16 cellular contexts compared by ENCODE assay signal in genomic region chr9:90826326-90827020, GRCh38. TPM values are rescaled to one million over a fixed set of nuclear protein-coding genes. Genes with fewer than 3 reads are reported as not detected.
"Had no signal": no experiment of that assay in that cellular context is flagged by ENCODE, and none has a peak within 500 bp of the region (broad histone marks: within the 10 kb centered on the region; RNA-seq: fewer than 3 reads in every experiment).

No MANE protein-coding gene starts in this region.

- H3K9me3 Mint-ChIP-seq: activated T-helper 1 cell treated with anti-CD3 and anti-CD28 coated beads, Interleukin-12 subunit alpha, Interleukin-12 subunit beta, Interleukin-2, Interleukin-4 antibody, amounts not matched to agents 30 ng/mL and 10 ng/mL and 1 ng/mL, durations not matched to agents 14 hours and 24 hours and 36 hours; effector memory CD8-positive, alpha-beta T cell had no signal

- ATAC-seq: activated CD8-positive, alpha-beta T cell treated with anti-CD3 and anti-CD28 coated beads, Interleukin-2, amount 10 ng/mL, durations not matched to agents 7 days and 5 days; effector memory CD8-positive, alpha-beta T cell; stimulated activated naive CD8-positive, alpha-beta T cell treated with anti-CD3 and anti-CD28 coated beads, Interleukin-15, Interleukin-2, amounts not matched to agents 100 U/mL and 50 U/mL, for 24 hours had no signal

- H3K36me3 ChIP-seq: lower lobe of right lung, suprapubic skin had no signal

- DNase-seq: activated CD4-positive, alpha-beta T cell treated with anti-CD3 and anti-CD28 coated beads for 48 hours; activated CD8-positive, alpha-beta T cell treated with anti-CD3 and anti-CD28 coated beads, Interleukin-2, amount 10 ng/mL, durations not matched to agents 7 days and 5 days; dermis blood vessel endothelial cell; effector memory CD8-positive, alpha-beta T cell; foreskin melanocyte; lower lobe of right lung; midbrain; retina; stimulated activated CD4-positive, alpha-beta T cell treated with anti-CD3 and anti-CD28 coated beads, Interleukin-4, amount 100 ng/mL, for 24 hours; stimulated activated naive CD8-positive, alpha-beta T cell treated with anti-CD3 and anti-CD28 coated beads, Interleukin-15, Interleukin-2, amounts not matched to agents 100 U/mL and 50 U/mL, for 24 hours; T-helper 2 cell had no signal

- H3K4me3 Mint-ChIP-seq: activated CD8-positive, alpha-beta T cell treated with anti-CD3 and anti-CD28 coated beads, Interleukin-2, amount 10 ng/mL, durations not matched to agents 7 days and 5 days; activated T-helper 1 cell treated with anti-CD3 and anti-CD28 coated beads, Interleukin-12 subunit alpha, Interleukin-12 subunit beta, Interleukin-2, Interleukin-4 antibody, amounts not matched to agents 30 ng/mL and 10 ng/mL and 1 ng/mL, durations not matched to agents 14 hours and 24 hours and 36 hours; effector memory CD8-positive, alpha-beta T cell had no signal

- H3K27ac Mint-ChIP-seq: activated CD8-positive, alpha-beta T cell treated with anti-CD3 and anti-CD28 coated beads, Interleukin-2, amount 10 ng/mL, durations not matched to agents 7 days and 5 days; activated T-helper 1 cell treated with anti-CD3 and anti-CD28 coated beads, Interleukin-12 subunit alpha, Interleukin-12 subunit beta, Interleukin-2, Interleukin-4 antibody, amounts not matched to agents 30 ng/mL and 10 ng/mL and 1 ng/mL, durations not matched to agents 14 hours and 24 hours and 36 hours; effector memory CD8-positive, alpha-beta T cell had no signal

- H3K27ac ChIP-seq: lower lobe of right lung, suprapubic skin had no signal

- H3K27me3 ChIP-seq: suprapubic skin had no signal

- H3K4me1 ChIP-seq: lower lobe of right lung, suprapubic skin had no signal

- H3K4me3 ChIP-seq: lower lobe of right lung, skin epidermis, suprapubic skin had no signal

- H3K9me3 ChIP-seq: lower lobe of right lung, suprapubic skin had no signal

RNA-seq across cellular contexts. Expression of gene SYK, which starts 24.9 kb away (rescaled TPM):
- total RNA-seq: fibroblast of lung, myocyte had no signal
- polyA plus RNA-seq: fibroblast of lung had no signal
